In genomic region chr7:47180268-47180826, GRCh38 we compare ENCODE assay signal across 8 cellular contexts.
DNase-seq lines count a peak whose midpoint lies in the region; ATAC-seq and TF ChIP-seq lines count a peak whose summit lies in the region.

No MANE protein-coding gene starts in this region.

- H3K9ac ChIP-seq in Loucy (ENCODE audit: low read depth, low read length, poor library complexity, severe bottlenecking), result no peak overlapping the region

- peak; percentile 89 for TF ChIP-seq CTCF in Calu3 (IDR thresholded peaks at IDR 0.05; ENCODE audit: unreplicated experiment)
- TF ChIP-seq CTCF in Loucy (conservative IDR thresholded peaks at IDR 0.05; ENCODE audit: low read length), result peak; percentile 45
- TF ChIP-seq CTCF in fibroblast of the aortic adventitia (IDR thresholded peaks at IDR 0.05; ENCODE audit: insufficient read depth, low read length), result peak; percentile 93
- TF ChIP-seq CTCF in osteocyte (IDR thresholded peaks at IDR 0.05), result peak; percentile 94

- intact Hi-C loops in Calu3 (cut with micrococcal nuclease; ENCODE audit: unreplicated experiment), result loop anchor here (2.0 to 5.0 kb wide), 4 partner anchors 93 to 1290 kb away; no protein-coding TSS in a partner anchor

- ATAC-seq in GM19324 (IDR thresholded peaks at IDR 0.05; ENCODE audit: low FRiP score, unreplicated experiment), result peak; percentile 51
- ATAC-seq in HG03460 (IDR thresholded peaks at IDR 0.05; ENCODE audit: unreplicated experiment), result no peak
- no peak for ATAC-seq in HG03280 (IDR thresholded peaks at IDR 0.05; ENCODE audit: unreplicated experiment)

- H3K27ac Mint-ChIP-seq in Calu3 (ENCODE audit: unreplicated experiment), result no peak overlapping the region
- H3K27ac Mint-ChIP-seq in osteocyte (ENCODE audit: unreplicated experiment), result no peak overlapping the region

- DNase-seq in Calu3 (peak; percentile 84), SJSA1 (ENCODE audit: low read depth in 1 of 2, low spot score in 2 of 2) (peak; percentile 53 to 56), fibroblast of the aortic adventitia (ENCODE audit: low read depth) (peak; percentile 77), osteocyte (ENCODE audit: extremely low spot score, unreplicated experiment) (no peak)

- H2AFZ ChIP-seq in Loucy (ENCODE audit: low read length), result no peak overlapping the region

- H3K4me1 Mint-ChIP-seq in Calu3 (ENCODE audit: low read depth, unreplicated experiment) (peaks cover 21% of the 10 kb centered on the region), osteocyte (ENCODE audit: unreplicated experiment) (peaks cover 11% of the 10 kb centered on the region)

- no peak overlapping the region for H3K27ac ChIP-seq in SJSA1

- H3K4me3 ChIP-seq in Loucy (ENCODE audit: low read length, poor library complexity, severe bottlenecking) (no peak overlapping the region), SJSA1 (no peak overlapping the region), fibroblast of the aortic adventitia (ENCODE audit: low read depth, low read length) (no peak overlapping the region)

- no peak overlapping the region for H3K4me3 Mint-ChIP-seq in Calu3 (ENCODE audit: low read depth, unreplicated experiment)
- H3K4me3 Mint-ChIP-seq in osteocyte (ENCODE audit: unreplicated experiment), result no peak overlapping the region

- no peaks in the 10 kb centered on the region for H3K36me3 ChIP-seq in Loucy (ENCODE audit: insufficient read depth, low read length)
- H3K36me3 ChIP-seq in SJSA1, result no peaks in the 10 kb centered on the region

- H3K79me2 ChIP-seq in Loucy (ENCODE audit: insufficient read depth, low read length), result no peaks in the 10 kb centered on the region

- CTCF ChIA-PET in Calu3 (lab: Charles Lee), result interaction anchor here (0.5 to 2.4 kb wide), 5 partner anchors 27 to 1259 kb away, joined by 3 to 8 read pairs (median 5); partner anchors contain the start of gene IGFBP3

- H3K9me3 Mint-ChIP-seq in Calu3 (ENCODE audit: low read depth, unreplicated experiment) (peaks cover 9% of the 10 kb centered on the region), osteocyte (ENCODE audit: unreplicated experiment) (no peaks in the 10 kb centered on the region)

- BruUV-seq in Calu3 (replicated peaks; lab: Mats Ljungman, UMichigan), result no TSS peak

- H3K27me3 ChIP-seq in Loucy (ENCODE audit: insufficient read depth, low read length, poor library complexity, severe bottlenecking), result no peaks in the 10 kb centered on the region
- H3K27me3 ChIP-seq in SJSA1 (replicated peaks), result no peaks in the 10 kb centered on the region

- H3K9me2 ChIP-seq in Loucy (replicated peaks; ENCODE audit: low read depth, low read length), result no peaks in the 10 kb centered on the region

- H3K4me2 ChIP-seq in Loucy (ENCODE audit: low read depth, low read length, poor library complexity, severe bottlenecking), result no peak overlapping the region

- H3K4me1 ChIP-seq in Loucy (ENCODE audit: insufficient read depth, low read length, poor library complexity, severe bottlenecking) (no peaks in the 10 kb centered on the region), SJSA1 (replicated peaks) (no peaks in the 10 kb centered on the region)

- no peaks in the 10 kb centered on the region for H4K20me1 ChIP-seq in Loucy (ENCODE audit: insufficient read depth, low read length, poor library complexity, severe bottlenecking)

- H3K27me3 Mint-ChIP-seq in Calu3 (ENCODE audit: unreplicated experiment), result peaks cover 16% of the 10 kb centered on the region
- H3K27me3 Mint-ChIP-seq in osteocyte (ENCODE audit: unreplicated experiment), result peaks cover 36% of the 10 kb centered on the region

- H3K9me3 ChIP-seq in Loucy (ENCODE audit: insufficient read depth, low read depth, low read length) (no peaks in the 10 kb centered on the region), SJSA1 (replicated peaks) (no peaks in the 10 kb centered on the region)

- H3F3A ChIP-seq in Loucy (ENCODE audit: low read depth), result no peaks in the 10 kb centered on the region

- H3K36me3 Mint-ChIP-seq in Calu3 (ENCODE audit: insufficient read depth, unreplicated experiment), result no peaks in the 10 kb centered on the region
- no peaks in the 10 kb centered on the region for H3K36me3 Mint-ChIP-seq in osteocyte (ENCODE audit: unreplicated experiment)
